ENCODE assay signal across 2 cellular contexts in genomic region chr6:142359271-142359960, GRCh38.
TF ChIP-seq lines count a peak whose summit lies in the region.

No MANE protein-coding gene starts in this region.

TF ChIP-seq in IMR-90, 13 proteins besides CTCF, POLR2A, EP300 and RAD21:
- TF ChIP-seq CHD1 (IDR thresholded peaks at IDR 0.05; ENCODE audit: low read depth, low read length), result no peak
- no peak for TF ChIP-seq SMC3 (IDR thresholded peaks at IDR 0.05; ENCODE audit: low read depth, low read length)

TF ChIP-seq in HepG2, 621 proteins besides CTCF, POLR2A, EP300 and RAD21 (continued from another document):
- peak; percentile 71 for TF ChIP-seq RBM22 (optimal IDR thresholded peaks at IDR 0.05; ENCODE audit: low read length)
TF ChIP-seq in HepG2: peak in this region for 1.
